ENCODE assay signal across 4 cellular contexts in the genomic region with DNA sequence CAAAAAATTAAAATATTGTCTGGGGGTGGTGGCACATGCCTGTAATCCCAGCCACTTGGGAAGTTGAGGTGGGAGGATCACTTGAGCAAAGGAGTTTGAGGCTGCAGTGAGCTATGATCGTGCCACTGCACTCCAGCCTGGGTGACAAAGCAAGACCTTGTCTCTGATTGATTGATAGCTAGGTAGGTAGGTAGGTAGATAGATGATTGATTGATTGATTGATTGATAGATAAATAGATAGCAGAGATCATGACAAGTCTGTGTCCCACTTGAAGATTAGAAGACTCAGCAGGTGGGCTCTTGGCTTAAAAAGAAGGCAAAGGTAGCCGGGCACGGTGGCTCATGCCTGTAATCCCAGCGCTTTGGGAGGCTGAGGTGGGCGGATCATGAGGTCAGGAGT. TPM values are rescaled to one million over a fixed set of nuclear protein-coding genes. Genes with fewer than 3 reads are reported as not detected.
DNase-seq lines count a peak whose midpoint lies in the region; ATAC-seq and TF ChIP-seq lines count a peak whose summit lies in the region.
"Not testable (repeated sequence)": the region's sequence is repeated elsewhere in the genome, so short reads cannot be mapped to it uniquely, and the experiment has no call there.

No MANE protein-coding gene starts in this region.

- H3K4me3 Mint-ChIP-seq in T-helper 17 cell = peak overlapping the region; percentile 49
- not testable (repeated sequence) for H3K4me3 Mint-ChIP-seq in nephron progenitor cell, neural progenitor cell

- ATAC-seq in T-helper 17 cell = not testable (repeated sequence)

- not testable (repeated sequence) for H3K36me3 ChIP-seq in WERI-Rb-1, neural progenitor cell

- not testable (repeated sequence) for H3K9me3 Mint-ChIP-seq in nephron progenitor cell, neural progenitor cell

- H3K27ac Mint-ChIP-seq in T-helper 17 cell = not testable (repeated sequence)
- H3K27ac Mint-ChIP-seq in nephron progenitor cell = peak overlapping the region; percentile 5
- H3K27ac Mint-ChIP-seq in neural progenitor cell = peak overlapping the region; percentile 42

- not testable (repeated sequence) for H3K9ac ChIP-seq in neural progenitor cell

- not testable (repeated sequence) for TF ChIP-seq CTCF in WERI-Rb-1 (IDR thresholded peaks at IDR 0.05; ENCODE audit: low read depth, low read length); nephron progenitor cell (IDR thresholded peaks at IDR 0.05); neural progenitor cell (IDR thresholded peaks at IDR 0.05)

- not testable (repeated sequence) for H4K20me1 ChIP-seq in neural progenitor cell (ENCODE audit: low read depth)

- 0 out of 2 replicates have a peak overlapping the region, but pooled peaks have one; percentile 25 for H3K27ac ChIP-seq in WERI-Rb-1
- peak overlapping the region; percentile 53 for H3K27ac ChIP-seq in neural progenitor cell

- not testable (repeated sequence) for H3K27me3 Mint-ChIP-seq in T-helper 17 cell; nephron progenitor cell (ENCODE audit: low read depth, poor library complexity); neural progenitor cell (ENCODE audit: insufficient read depth, low read depth)

- DNase-seq in T-helper 17 cell; WERI-Rb-1; nephron progenitor cell; neural progenitor cell (ENCODE audit: low spot score): not testable (repeated sequence)

- H3K27me3 ChIP-seq in WERI-Rb-1 (ENCODE audit: insufficient read depth, low read depth, severe bottlenecking); neural progenitor cell: not testable (repeated sequence)

- H3F3A ChIP-seq in neural progenitor cell (ENCODE audit: low read depth) = peaks cover 30% of the 10 kb centered on the region

- H3K4me2 ChIP-seq in neural progenitor cell = not testable (repeated sequence)

- peaks cover 20% of the 10 kb centered on the region for H3K4me1 ChIP-seq in neural progenitor cell

- H3K79me2 ChIP-seq in neural progenitor cell (ENCODE audit: low read depth) = peaks cover 86% of the 10 kb centered on the region

- not testable (repeated sequence) for H3K4me3 ChIP-seq in WERI-Rb-1 (ENCODE audit: low read depth, low read length); neural progenitor cell

- H3K9me3 ChIP-seq in T-helper 17 cell (ENCODE audit: control insufficient read depth, low read length, poor library complexity, severe bottlenecking); WERI-Rb-1 (ENCODE audit: severe bottlenecking); neural progenitor cell (ENCODE audit: low read depth): not testable (repeated sequence)

- H3K4me1 Mint-ChIP-seq in T-helper 17 cell (peaks cover 20% of the 10 kb centered on the region), nephron progenitor cell (peaks cover 11% of the 10 kb centered on the region), neural progenitor cell (peaks cover 13% of the 10 kb centered on the region)

- not testable (repeated sequence) for H3K36me3 Mint-ChIP-seq in T-helper 17 cell (ENCODE audit: low read depth); nephron progenitor cell (ENCODE audit: low read depth)
- peaks cover 18% of the 10 kb centered on the region for H3K36me3 Mint-ChIP-seq in neural progenitor cell

- not testable (repeated sequence) for H2AFZ ChIP-seq in neural progenitor cell (replicated peaks)

RNA-seq across cellular contexts. Expression of gene AHCYL2, which starts 27.8 kb away (rescaled TPM):
- total RNA-seq in T-helper 17 cell = 10 to 100 TPM; 13.4 to 16.6 TPM
- total RNA-seq in neural progenitor cell (ENCODE audit: low replicate concordance) = 36.1 and 39.3 TPM in 2 replicates
